In the genomic region with DNA sequence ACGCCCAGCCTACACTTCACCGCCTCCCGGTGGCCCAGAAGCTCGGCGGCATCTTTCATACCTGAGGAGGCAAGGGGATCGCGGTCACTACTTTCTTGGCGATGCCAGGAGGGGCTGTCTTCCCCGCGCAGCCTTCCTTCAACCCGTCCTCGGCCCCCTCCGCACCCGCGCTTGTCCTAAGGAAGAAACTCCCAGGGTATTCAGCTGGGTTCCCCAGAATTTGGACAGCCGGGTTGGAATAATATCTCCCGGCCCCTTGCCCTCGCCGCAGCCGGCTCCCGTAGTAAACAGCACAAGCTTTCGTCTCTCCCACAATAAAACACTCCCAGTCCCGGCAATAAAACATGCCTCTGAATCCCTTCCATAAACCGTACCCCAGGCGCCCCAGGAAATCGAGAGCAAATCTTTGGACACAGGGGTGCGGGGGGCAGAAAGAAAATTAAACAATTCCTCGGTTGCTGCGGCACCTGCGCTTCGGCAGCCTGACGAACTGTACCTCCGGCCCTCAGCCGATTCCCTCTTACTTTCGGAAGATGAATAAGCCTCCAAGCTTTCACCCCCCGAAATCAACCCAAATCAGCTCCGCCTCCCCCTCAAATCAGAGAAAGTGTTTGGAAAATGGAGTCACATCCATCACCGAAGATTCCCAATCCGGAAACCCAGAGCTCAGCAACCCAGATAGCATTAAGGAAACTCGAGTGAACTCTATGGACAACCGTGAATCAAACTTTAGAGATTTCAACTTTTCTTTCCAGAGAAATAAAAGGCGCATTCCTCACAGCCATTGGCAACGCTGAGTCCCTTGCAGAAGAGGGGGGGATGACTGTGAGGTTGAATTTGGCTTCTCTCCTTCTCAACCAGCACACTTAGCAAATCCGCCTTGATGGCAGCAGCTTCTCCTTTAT, we compare ENCODE assay signal across 18 cellular contexts. TPM values are rescaled to one million over a fixed set of nuclear protein-coding genes. Genes with fewer than 3 reads are reported as not detected.
A peak's percentile ranks its signal among the peaks of the same experiment; 100 is the strongest.
DNase-seq lines count a peak whose midpoint lies in the region; ATAC-seq, FAIRE-seq and TF ChIP-seq lines count a peak whose summit lies in the region.
"Had no signal": no experiment of that assay in that cellular context is flagged by ENCODE, and none has a peak within 500 bp of the region (broad histone marks: within the 10 kb centered on the region; RNA-seq: fewer than 3 reads in every experiment).

No MANE protein-coding gene starts in this region.

- peaks cover 82% of the 10 kb centered on the region for H3K27me3 Mint-ChIP-seq in T-helper 2 cell treated with Interferon-gamma antibody and Interleukin-4, amounts not matched to agents 5 μg/mL and 100 μg/mL, for 36 hours (ENCODE audit: low read depth)

- CTCF ChIA-PET in IMR-90 (lab: Yijun Ruan, JAX) = interaction anchor here (0.7 kb wide), 1 partner anchor 11 kb away, joined by 3 read pairs; no protein-coding TSS in a partner anchor
- CTCF ChIA-PET in GM12878 (lab: Yijun Ruan, JAX) = interaction anchor here (0.6 kb wide), 1 partner anchor 1055 kb away, joined by 4 read pairs; no protein-coding TSS in a partner anchor

- SMC1A ChIA-PET in GM12878 (lab: Charles Lee; ENCODE audit: uncharacterized antibody, unreplicated experiment) = interaction anchor here (0.7 kb wide), 1 partner anchor 79 kb away, joined by 3 read pairs; no protein-coding TSS in a partner anchor

- peaks cover 5% of the 10 kb centered on the region for H3K36me3 Mint-ChIP-seq in T-helper 2 cell treated with Interferon-gamma antibody and Interleukin-4, amounts not matched to agents 5 μg/mL and 100 μg/mL, for 36 hours (ENCODE audit: low read depth)

- no peaks in the 10 kb centered on the region for H3K9me1 ChIP-seq in IMR-90 (ENCODE audit: insufficient read depth, low read length)

- H2BK15ac ChIP-seq in IMR-90 (ENCODE audit: low read depth, low read length) = no peak overlapping the region

- intact Hi-C loops in IMR-90 (cut with micrococcal nuclease) = loop anchor here (10.0 kb wide), 1 partner anchor 493 kb away; no protein-coding TSS in a partner anchor
- intact Hi-C loops in GM12878 (cut with micrococcal nuclease; ENCODE audit: unreplicated experiment) = no loop called here
- intact Hi-C loops in psoas muscle (cut with DNase I) = no loop called here

- no peak for DNase-seq in T-helper 2 cell treated with Interferon-gamma antibody and Interleukin-4, amounts not matched to agents 5 μg/mL and 100 μg/mL, for 36 hours (ENCODE audit: low spot score)
- no peak for DNase-seq in T-helper 2 cell
- DNase-seq in IMR-90 = no peak
- DNase-seq in GM12878 (ENCODE audit: low read depth, low spot score) = no peak
- no peak for DNase-seq in psoas muscle
- DNase-seq in AG08396 (ENCODE audit: low spot score) = no peak
- no peak for DNase-seq in ACHN
- no peak for DNase-seq in NCI-H1092 treated with DMSO at 0.1 percent for 48 hours (lab: John Stamatoyannopoulos, UW)
- DNase-seq: activated CD4-positive, alpha-beta T cell treated with anti-CD3 and anti-CD28 coated beads, Interleukin-2, amount 50 U/mL, for 1 hour; amniotic stem cell; EL; NCI-H1105 treated with DMSO at 0.1 percent for 48 hours; NCI-H748 treated with DMSO at 0.1 percent for 48 hours had no signal

- H3K9me3 ChIP-seq in IMR-90 (ENCODE audit: control insufficient read depth, insufficient read depth, low read length) (peaks cover 22% of the 10 kb centered on the region), GM12878 (replicated peaks; ENCODE audit: control insufficient read depth, insufficient read depth, low read length) (peaks cover 18% of the 10 kb centered on the region), psoas muscle (no peaks in the 10 kb centered on the region)
- H3K9me3 ChIP-seq: vagina had no signal

- H4K91ac ChIP-seq in IMR-90 (ENCODE audit: insufficient read depth, low read depth, low read length) = no peak overlapping the region

- H3K4me3 ChIP-seq in IMR-90 (ENCODE audit: insufficient read depth, low read depth, low read length) = no peak overlapping the region
- no peak overlapping the region for H3K4me3 ChIP-seq in GM12878
- H3K4me3 ChIP-seq in psoas muscle = peak overlapping the region; percentile 8
- H3K4me3 ChIP-seq: vagina had no signal

- RAD21 ChIA-PET in GM12878 (lab: Charles Lee; ENCODE audit: unreplicated experiment) = no interaction called here

- no peaks in the 10 kb centered on the region for H3K4me1 ChIP-seq in IMR-90 (ENCODE audit: control insufficient read depth, insufficient read depth, low read length)
- H3K4me1 ChIP-seq in GM12878 (ENCODE audit: control insufficient read depth, insufficient read depth, low read length) = no peaks in the 10 kb centered on the region
- H3K4me1 ChIP-seq in psoas muscle = peaks cover 12% of the 10 kb centered on the region

- FAIRE-seq in GM12878 (lab: Jason Lieb, UNC) = no peak
- FAIRE-seq: GM18507 had no signal

- peak overlapping the region; percentile 24; the same call in 1 of the 2 replicates for H3K23ac ChIP-seq in IMR-90 (ENCODE audit: low read depth, low read length)

- H3K4me1 Mint-ChIP-seq in T-helper 2 cell treated with Interferon-gamma antibody and Interleukin-4, amounts not matched to agents 5 μg/mL and 100 μg/mL, for 36 hours (ENCODE audit: low read depth) = peaks cover 10% of the 10 kb centered on the region

- H3K36me3 ChIP-seq in IMR-90 (ENCODE audit: control insufficient read depth, insufficient read depth, low read length) (no peaks in the 10 kb centered on the region), GM12878 (ENCODE audit: control insufficient read depth in 2 of 2, insufficient read depth in 2 of 2, low read length in 1 of 2) (no peaks in the 10 kb centered on the region), psoas muscle (ENCODE audit: insufficient read depth in 1 of 2, low read depth in 1 of 2) (no peaks in the 10 kb centered on the region)
- H3K36me3 ChIP-seq: vagina had no signal

- H2BK120ac ChIP-seq in IMR-90 (ENCODE audit: low read depth, low read length) = no peak overlapping the region

- dilution Hi-C loops in IMR-90 (cut with HindIII; ENCODE audit: low sequenced_read_pairs, unreplicated experiment) = no loop called here

- H3K27ac Mint-ChIP-seq in T-helper 2 cell treated with Interferon-gamma antibody and Interleukin-4, amounts not matched to agents 5 μg/mL and 100 μg/mL, for 36 hours = peak overlapping the region; percentile 75
- H3K27ac Mint-ChIP-seq: nephron had no signal

- no peak overlapping the region for H2AK9ac ChIP-seq in IMR-90 (replicated peaks; ENCODE audit: low read depth, low read length, poor library complexity)

- H3K9me3 Mint-ChIP-seq in T-helper 2 cell treated with Interferon-gamma antibody and Interleukin-4, amounts not matched to agents 5 μg/mL and 100 μg/mL, for 36 hours = peaks cover 6% of the 10 kb centered on the region

- no peaks in the 10 kb centered on the region for H3K79me1 ChIP-seq in IMR-90 (ENCODE audit: low read depth in 1 of 2, low read length in 2 of 2)

- peaks cover 81% of the 10 kb centered on the region for H3K27me3 ChIP-seq in IMR-90 (ENCODE audit: control insufficient read depth, insufficient read depth, low read length)
- H3K27me3 ChIP-seq in GM12878 (replicated peaks in 1 of 2; ENCODE audit: control insufficient read depth in 2 of 2, insufficient read depth in 2 of 2, low read length in 1 of 2) = peaks cover 3 to 43% of the 10 kb centered on the region in 2 experiments
- H3K27me3 ChIP-seq in psoas muscle (ENCODE audit: insufficient read depth in 3 of 3, low read length in 2 of 3) = peaks cover 3 to 100% (median 52%) of the 10 kb centered on the region in 3 donors

- H3K18ac ChIP-seq in IMR-90 (ENCODE audit: low read depth, low read length) = no peak overlapping the region

- ATAC-seq in IMR-90 (ENCODE audit: low read depth) = no peak
- peak; percentile 30; the same call in 1 of the 3 replicates for ATAC-seq in GM12878
- ATAC-seq in psoas muscle = no peak

- H3K14ac ChIP-seq in IMR-90 (replicated peaks; ENCODE audit: low read depth, low read length) = no peak overlapping the region

- TF ChIP-seq EP300 in GM12878 (IDR thresholded peaks at IDR 0.05; ENCODE audit: borderline replicate concordance in 1 of 2, control insufficient read depth in 1 of 2, low read depth in 2 of 2, low read length in 2 of 2) = no peak

- POLR2A ChIA-PET in IMR-90 (lab: Charles Lee; ENCODE audit: unreplicated experiment) (no interaction called here), GM12878 (lab: Charles Lee) (interaction anchor here (0.6 to 1.7 kb wide), 3 partner anchors 7 to 378 kb away, joined by 3 to 10 read pairs (median 4); no protein-coding TSS in a partner anchor)

- no peak overlapping the region for H4K5ac ChIP-seq in IMR-90 (ENCODE audit: low read depth, low read length)

- no peaks in the 10 kb centered on the region for H3K79me2 ChIP-seq in GM12878 (ENCODE audit: control insufficient read depth, insufficient read depth, low read length)

- H4K8ac ChIP-seq in IMR-90 (ENCODE audit: low read depth in 2 of 2, low read length in 2 of 2) = no peak overlapping the region

- no peak overlapping the region for H2AFZ ChIP-seq in IMR-90 (replicated peaks; ENCODE audit: low read length, poor library complexity)
- H2AFZ ChIP-seq in GM12878 (ENCODE audit: control insufficient read depth, low read depth, low read length) = no peak overlapping the region

- in situ Hi-C loops in IMR-90 (cut with MboI; ENCODE audit: low sequenced_read_pairs) (no loop called here), GM12878 (cut with MboI) (no loop called here), ACHN (cut with HindIII; ENCODE audit: low pct_ligation_motif_present, low pct_unique_long_range_greater_than_20kb, low sequenced_read_pairs) (no loop called here)

- no peak overlapping the region for H2BK5ac ChIP-seq in IMR-90 (ENCODE audit: low read depth, low read length, poor library complexity, severe bottlenecking)

- H2BK20ac ChIP-seq in IMR-90 (ENCODE audit: low read depth, low read length) = no peak overlapping the region

- H3K9ac ChIP-seq in IMR-90 (ENCODE audit: low read depth, low read length) (no peak overlapping the region), GM12878 (ENCODE audit: control insufficient read depth, insufficient read depth, low read length) (no peak overlapping the region)

- TF ChIP-seq CTCF in IMR-90 (conservative IDR thresholded peaks at IDR 0.05; ENCODE audit: low read depth, low read length) (no peak), GM12878 (IDR thresholded peaks at IDR 0.05 in 2 of 3, conservative IDR thresholded peaks at IDR 0.05 in 1 of 3; ENCODE audit: control insufficient read depth in 2 of 3, extremely low read depth in 1 of 3, insufficient read depth in 1 of 3, low read depth in 3 of 3, low read length in 3 of 3) (no peak), psoas muscle (IDR thresholded peaks at IDR 0.05) (no peak)

- 5% methylated on average over 15 of the region's 44 CpGs; no CpG with 5 or more reads in 1 of the 2 experiments for WGBS in IMR-90 (ENCODE audit: extremely low coverage in 2 of 2, insufficient read length in 1 of 2), 2 experiments
- WGBS in GM12878 (ENCODE audit: insufficient coverage, insufficient replicate concordance, low lambda C conversion rate, missing lambda C conversion rate) = 60% methylated on average over 44 of the region's 44 CpGs
- WGBS in psoas muscle, 3 donors = 5 to 7% (median 5%) methylated on average over 44 of the region's 44 CpGs

- no peak overlapping the region for H3K4ac ChIP-seq in IMR-90 (ENCODE audit: low read depth, low read length)

- H3K4me3 Mint-ChIP-seq in T-helper 2 cell treated with Interferon-gamma antibody and Interleukin-4, amounts not matched to agents 5 μg/mL and 100 μg/mL, for 36 hours = peak overlapping the region; percentile 47
- H3K4me3 Mint-ChIP-seq: nephron had no signal

- TF ChIP-seq POLR2A in IMR-90 (IDR thresholded peaks at IDR 0.05; ENCODE audit: low read depth, low read length) (no peak), GM12878 (IDR thresholded peaks at IDR 0.05; ENCODE audit: low read depth, low read length) (no peak)

- BruUV-seq in IMR-90 (replicated peaks; lab: Mats Ljungman, UMichigan) (no TSS peak), GM12878 (replicated peaks; lab: Mats Ljungman, UMichigan) (no TSS peak)

- H2AK5ac ChIP-seq in IMR-90 (ENCODE audit: low read depth, low read length) = no peak overlapping the region

- H3K56ac ChIP-seq in IMR-90 (ENCODE audit: extremely low read depth, insufficient read depth, low read length) = no peak overlapping the region

- H4K20me1 ChIP-seq in IMR-90 (ENCODE audit: insufficient read depth, low read length) (peaks cover 9% of the 10 kb centered on the region; the same call in 1 of the 2 replicates), GM12878 (ENCODE audit: control insufficient read depth, insufficient read depth) (no peaks in the 10 kb centered on the region)

- TF ChIP-seq RAD21 in IMR-90 (IDR thresholded peaks at IDR 0.05; ENCODE audit: low read length) (no peak), GM12878 (IDR thresholded peaks at IDR 0.05; ENCODE audit: insufficient read depth, low read depth, low read length) (no peak)

- H3K4me2 ChIP-seq in IMR-90 (ENCODE audit: low read depth, low read length) (no peak overlapping the region), GM12878 (ENCODE audit: control insufficient read depth, insufficient read depth) (no peak overlapping the region)

- H3K27ac ChIP-seq in IMR-90 (ENCODE audit: insufficient read depth, low read length) (no peak overlapping the region), GM12878 (ENCODE audit: control insufficient read depth, insufficient read depth) (no peak overlapping the region), psoas muscle (no peak overlapping the region)
- H3K27ac ChIP-seq: vagina had no signal

RNA-seq across cellular contexts. Expression of a gene that starts 1.1 kb away (rescaled TPM):
- not detected in 2 replicates for total RNA-seq in IMR-90 (2012; rRNA removed)
- polyA plus RNA-seq in IMR-90 (2012; rRNA removed) = not detected in 2 replicates
- polyA plus RNA-seq in IMR-90 (2012; cell fraction: cytosol; rRNA removed) = not detected in 2 replicates
- not detected in 2 replicates for polyA plus RNA-seq in IMR-90 (2012; cell fraction: nucleus; rRNA removed; ENCODE audit: low replicate concordance)
- total RNA-seq in GM12878 (2013; cell fraction: nucleolus; rRNA removed) = 2.2 and 2.7 TPM in 2 replicates
- total RNA-seq in GM12878 (2014; rRNA removed) = 0.45 and 0.54 TPM in 2 replicates
- total RNA-seq in GM12878 (2014; rRNA removed; fragmentation: Illumina TruSeq; extraction: Trizol) = 0.31 and 0.46 TPM in 2 replicates
- total RNA-seq in GM12878 (2021) = 8.4 and 8.5 TPM in 2 replicates
- polyA plus RNA-seq in GM12878 (2011; ENCODE audit: low read depth) = 0.66 TPM
- 0.63 and 0.71 TPM in 2 replicates for polyA plus RNA-seq in GM12878 (2011; rRNA removed)
- polyA plus RNA-seq in GM12878 (2011; cell fraction: cytosol; rRNA removed) = 0.82 and 1.1 TPM in 2 replicates
- polyA plus RNA-seq in GM12878 (2011; cell fraction: nucleus; rRNA removed) = 1.8 and 2.6 TPM in 2 replicates
- polyA plus RNA-seq in GM12878 (2012) = 0.88 and 1.2 TPM in 2 replicates
- 2.3 and 3.5 TPM in 2 replicates for polyA plus RNA-seq in GM12878 (2014; fragmentation: Illumina TruSeq; extraction: Trizol)
- polyA plus RNA-seq in GM12878 (2014; fragmentation: Nextera tagmentation; extraction: Ambion mirVana) = 1 to 10 TPM; 1.5 to 2.6 TPM
- polyA plus RNA-seq in GM12878 (2014; rRNA removed) = 2.3 and 3.1 TPM in 2 replicates
- 1 to 10 TPM; 3.3 to 8.8 TPM for polyA plus RNA-seq in GM12878 (2016; fragmentation: Nextera tagmentation; extraction: Ambion mirVana)
- 0.93 and 1.1 TPM in 2 replicates for polyA minus RNA-seq in GM12878 (2011; rRNA and poly(A)+ RNA removed)
- polyA minus RNA-seq in GM12878 (2011; cell fraction: cytosol; rRNA and poly(A)+ RNA removed) = 1.6 and 1.9 TPM in 2 replicates
- 0.48 and 1.2 TPM in 2 replicates for polyA minus RNA-seq in GM12878 (2011; cell fraction: nucleus; rRNA and poly(A)+ RNA removed)
- not detected for total RNA-seq in psoas muscle
- polyA plus RNA-seq in psoas muscle = under 1 TPM in 1 of 3 donors, not detected in 2; 0.01 TPM
- total RNA-seq: HT1080, SK-MEL-5, vagina had no signal
